ENCODE assay signal across 15 cellular contexts in genomic region chr1:29452463-29453230, GRCh38.
DNase-seq lines count a peak whose midpoint lies in the region; ATAC-seq, FAIRE-seq and TF ChIP-seq lines count a peak whose summit lies in the region.
"Had no signal": no experiment of that assay in that cellular context is flagged by ENCODE, and none has a peak within 500 bp of the region (broad histone marks: within the 10 kb centered on the region; RNA-seq: fewer than 3 reads in every experiment).

No MANE protein-coding gene starts in this region.

- no peaks in the 10 kb centered on the region for H4K20me1 ChIP-seq in astrocyte (ENCODE audit: insufficient read depth, low read length)
- H4K20me1 ChIP-seq: BLaER1 treated with 17β-estradiol and CSF1 and Interleukin-3, amounts not matched to agents 10 nM and 100 nM had no signal

- H3K27me3 ChIP-seq in H7 (ENCODE audit: control insufficient read depth, insufficient read depth, low read length): no peaks in the 10 kb centered on the region
- H3K27me3 ChIP-seq in astrocyte (ENCODE audit: insufficient read depth, low read length): no peaks in the 10 kb centered on the region
- H3K27me3 ChIP-seq: BLaER1 treated with 17β-estradiol and CSF1 and Interleukin-3, amounts not matched to agents 10 nM and 100 nM had no signal

- intact Hi-C loops in Calu3 (cut with micrococcal nuclease; ENCODE audit: unreplicated experiment): no loop called here

- BruUV-seq in Calu3 (replicated peaks; lab: Mats Ljungman, UMichigan): no TSS peak

- no peaks in the 10 kb centered on the region for H3K4me1 ChIP-seq in astrocyte (ENCODE audit: insufficient read depth, low read length)
- H3K4me1 ChIP-seq: BLaER1 treated with 17β-estradiol and CSF1 and Interleukin-3, amounts not matched to agents 10 nM and 100 nM had no signal

- in situ Hi-C loops in GM13976 (cut with MboI; ENCODE audit: low sequenced_read_pairs, unreplicated experiment): no loop called here

- H3K9me3 Mint-ChIP-seq in astrocyte (ENCODE audit: unreplicated experiment) (peaks cover 14% of the 10 kb centered on the region), neural crest cell (peaks cover 2% of the 10 kb centered on the region), Calu3 (ENCODE audit: low read depth, unreplicated experiment) (no peaks in the 10 kb centered on the region)
- H3K9me3 Mint-ChIP-seq: CD8-positive, alpha-beta T cell had no signal

- FAIRE-seq in astrocyte (lab: Jason Lieb, UNC): no peak
- FAIRE-seq: D721Med had no signal

- H3K79me2 ChIP-seq in astrocyte (ENCODE audit: insufficient read depth, low read length): no peaks in the 10 kb centered on the region

- H3K36me3 Mint-ChIP-seq in astrocyte (ENCODE audit: low read depth, unreplicated experiment) (no peaks in the 10 kb centered on the region), neural crest cell (ENCODE audit: low read depth) (no peaks in the 10 kb centered on the region), Calu3 (ENCODE audit: insufficient read depth, unreplicated experiment) (peaks cover 5% of the 10 kb centered on the region)
- H3K36me3 Mint-ChIP-seq: CD8-positive, alpha-beta T cell had no signal

- H3K27me3 Mint-ChIP-seq in astrocyte (ENCODE audit: low read depth, unreplicated experiment): peaks cover 49% of the 10 kb centered on the region
- no peaks in the 10 kb centered on the region for H3K27me3 Mint-ChIP-seq in neural crest cell (ENCODE audit: low read depth)
- peaks cover 100% of the 10 kb centered on the region for H3K27me3 Mint-ChIP-seq in Calu3 (ENCODE audit: unreplicated experiment)

- no peaks in the 10 kb centered on the region for H3K4me1 Mint-ChIP-seq in astrocyte (ENCODE audit: low read depth, unreplicated experiment)
- peaks cover 9% of the 10 kb centered on the region for H3K4me1 Mint-ChIP-seq in neural crest cell
- H3K4me1 Mint-ChIP-seq in Calu3 (ENCODE audit: low read depth, unreplicated experiment): no peaks in the 10 kb centered on the region

- no peak for ATAC-seq in HG03280 (IDR thresholded peaks at IDR 0.05; ENCODE audit: unreplicated experiment)
- ATAC-seq: CD8-positive, alpha-beta T cell had no signal

- no peaks in the 10 kb centered on the region for H3K9me3 ChIP-seq in astrocyte (ENCODE audit: insufficient read depth, low read depth, low read length)

- H3K27ac ChIP-seq in astrocyte (ENCODE audit: low read depth, low read length): no peak overlapping the region
- H3K27ac ChIP-seq: BLaER1 treated with 17β-estradiol and CSF1 and Interleukin-3, amounts not matched to agents 10 nM and 100 nM; PC-9 had no signal

- H3K36me3 ChIP-seq in H7 (replicated peaks; ENCODE audit: control insufficient read depth, insufficient read depth, low read length) (no peaks in the 10 kb centered on the region), astrocyte (ENCODE audit: insufficient read depth, low read length) (no peaks in the 10 kb centered on the region)
- H3K36me3 ChIP-seq: BLaER1 treated with 17β-estradiol and CSF1 and Interleukin-3, amounts not matched to agents 10 nM and 100 nM had no signal

- peak overlapping the region; percentile 9 for H3K27ac Mint-ChIP-seq in astrocyte (ENCODE audit: unreplicated experiment)
- peak overlapping the region; percentile 21 for H3K27ac Mint-ChIP-seq in neural crest cell (ENCODE audit: unreplicated experiment)
- H3K27ac Mint-ChIP-seq in Calu3 (ENCODE audit: unreplicated experiment): no peak overlapping the region
- H3K27ac Mint-ChIP-seq: CD8-positive, alpha-beta T cell had no signal

- CTCF ChIA-PET in Calu3 (lab: Charles Lee): interaction anchor here (0.5 kb wide), 1 partner anchor 628 kb away, joined by 3 read pairs; no protein-coding TSS in a partner anchor

- H3K4me3 Mint-ChIP-seq in astrocyte (ENCODE audit: unreplicated experiment): no peak overlapping the region
- H3K4me3 Mint-ChIP-seq in neural crest cell: no peak overlapping the region
- H3K4me3 Mint-ChIP-seq in Calu3 (ENCODE audit: low read depth, unreplicated experiment): no peak overlapping the region
- H3K4me3 Mint-ChIP-seq: CD8-positive, alpha-beta T cell had no signal

- H3K4me2 ChIP-seq in astrocyte (ENCODE audit: low read length): no peak overlapping the region
- H3K4me2 ChIP-seq: BLaER1 treated with 17β-estradiol and CSF1 and Interleukin-3, amounts not matched to agents 10 nM and 100 nM; PC-9 had no signal

- TF ChIP-seq CTCF in GM13976 (IDR thresholded peaks at IDR 0.05; ENCODE audit: borderline replicate concordance, control extremely low read depth, extremely low read depth, insufficient read depth, missing control alignments) (no peak), astrocyte (IDR thresholded peaks at IDR 0.05; ENCODE audit: insufficient read depth, low read depth, low read length) (no peak), neural crest cell (conservative IDR thresholded peaks at IDR 0.05) (no peak), Calu3 (IDR thresholded peaks at IDR 0.05; ENCODE audit: unreplicated experiment) (no peak)

- DNase-seq in GM13976 (ENCODE audit: low spot score): peak; percentile 15
- peak; percentile 37 for DNase-seq in H7
- no peak for DNase-seq in astrocyte (ENCODE audit: low read depth)
- no peak for DNase-seq in neural crest cell (ENCODE audit: low read depth, low spot score)
- DNase-seq in NCI-H69 (lab: John Stamatoyannopoulos, UW): no peak
- DNase-seq in Calu3: no peak
- DNase-seq in NOMO-1 treated with dmso at 0.1 percent for 144 hours (lab: John Stamatoyannopoulos, UW; ENCODE audit: unreplicated experiment): no peak
- DNase-seq: CD8-positive, alpha-beta T cell; NCI-H187; NCI-H2107; NCI-H226 had no signal

- no peak overlapping the region for H3K4me3 ChIP-seq in H7 (ENCODE audit: insufficient read depth, low read depth, low read length)
- no peak overlapping the region for H3K4me3 ChIP-seq in astrocyte (ENCODE audit: insufficient read depth, low read depth, low read length)
- H3K4me3 ChIP-seq: BLaER1 treated with 17β-estradiol and CSF1 and Interleukin-3, amounts not matched to agents 10 nM and 100 nM; PC-9 had no signal

- H2AFZ ChIP-seq in astrocyte (ENCODE audit: low read depth, low read length): no peak overlapping the region
- H2AFZ ChIP-seq: PC-9 had no signal

- H3K9ac ChIP-seq in astrocyte (ENCODE audit: low read length): no peak overlapping the region
- H3K9ac ChIP-seq: BLaER1 treated with 17β-estradiol and CSF1 and Interleukin-3, amounts not matched to agents 10 nM and 100 nM had no signal

Comparison
In these comparisons a context has a peak if more than half of its experiments do, and no peak if none do; other contexts are left out.
1. DNase-seq: peak in GM13976 (single experiment) and H7 (single experiment); none in astrocyte (single experiment), neural crest cell (single experiment), NCI-H69 (single experiment), Calu3 (single experiment) and NOMO-1 treated with dmso at 0.1 percent for 144 hours (single experiment).